ENCODE assay signal across 12 cellular contexts in the genomic region with DNA sequence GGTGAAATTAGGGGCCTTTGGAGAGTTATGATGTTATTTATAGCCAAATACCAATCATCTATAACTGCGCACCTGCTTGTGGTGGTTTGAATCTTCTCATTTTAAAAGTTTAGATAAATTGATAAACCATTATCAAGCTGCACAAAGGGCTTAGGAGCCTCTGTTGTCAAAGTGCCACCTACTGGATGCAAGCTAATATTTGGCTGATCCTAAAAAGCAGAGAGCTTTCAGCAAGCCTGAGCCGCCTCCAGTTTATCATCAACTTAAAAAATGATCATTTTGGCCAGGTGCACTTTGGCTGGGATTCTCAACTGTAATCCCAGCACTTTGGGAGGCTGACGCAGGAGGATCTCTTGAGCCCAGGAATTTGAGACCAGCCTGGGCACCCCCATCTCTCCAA. TPM values are rescaled to one million over a fixed set of nuclear protein-coding genes. Genes with fewer than 3 reads are reported as not detected.
A peak's percentile ranks its signal among the peaks of the same experiment; 100 is the strongest.
DNase-seq lines count a peak whose midpoint lies in the region; ATAC-seq, FAIRE-seq and TF ChIP-seq lines count a peak whose summit lies in the region.
"Had no signal": no experiment of that assay in that cellular context is flagged by ENCODE, and none has a peak within 500 bp of the region (broad histone marks: within the 10 kb centered on the region; RNA-seq: fewer than 3 reads in every experiment).

No MANE protein-coding gene starts in this region.

- in situ Hi-C loops in GM12878 (cut with MboI): no loop called here

- H3K4me1 ChIP-seq in GM12878 (ENCODE audit: control insufficient read depth, insufficient read depth, low read length): no peaks in the 10 kb centered on the region
- H3K4me1 ChIP-seq: Peyer's patch had no signal

- peak; percentile 10 to 19 (median 13); a peak in 1 of 6 replicates for TF ChIP-seq CTCF in GM12878 (IDR thresholded peaks at IDR 0.05 in 2 of 3, conservative IDR thresholded peaks at IDR 0.05 in 1 of 3; ENCODE audit: control insufficient read depth in 2 of 3, extremely low read depth in 1 of 3, insufficient read depth in 1 of 3, low read depth in 3 of 3, low read length in 3 of 3)

- CTCF ChIA-PET in GM12878 (lab: Yijun Ruan, JAX): interaction anchor here (0.8 to 1.7 kb wide), 7 partner anchors 10 to 507 kb away, joined by 3 to 5 read pairs (median 3); no protein-coding TSS in a partner anchor

- no peak for FAIRE-seq in GM12878 (lab: Jason Lieb, UNC)

- H3K4me1 Mint-ChIP-seq in stimulated activated naive CD8-positive, alpha-beta T cell treated with anti-CD3 and anti-CD28 coated beads, Interleukin-15, amount 100 ng/mL, for 72 hours: peaks cover 4% of the 10 kb centered on the region
- H3K4me1 Mint-ChIP-seq: activated naive CD8-positive, alpha-beta T cell treated with anti-CD3 and anti-CD28 coated beads, Interleukin-2, amount 10 ng/mL, durations not matched to agents 7 days and 5 days had no signal

- H3K9me3 ChIP-seq in GM12878 (replicated peaks; ENCODE audit: control insufficient read depth, insufficient read depth, low read length): no peaks in the 10 kb centered on the region
- H3K9me3 ChIP-seq: Peyer's patch had no signal

- no peak overlapping the region for H3K27ac ChIP-seq in GM12878 (ENCODE audit: control insufficient read depth, insufficient read depth)
- H3K27ac ChIP-seq: Peyer's patch had no signal

- no peak for TF ChIP-seq RAD21 in GM12878 (IDR thresholded peaks at IDR 0.05; ENCODE audit: insufficient read depth, low read depth, low read length)

- H3K4me3 Mint-ChIP-seq in stimulated activated naive CD8-positive, alpha-beta T cell treated with anti-CD3 and anti-CD28 coated beads, Interleukin-15, amount 100 ng/mL, for 72 hours: no peak overlapping the region
- H3K4me3 Mint-ChIP-seq: activated naive CD8-positive, alpha-beta T cell treated with anti-CD3 and anti-CD28 coated beads, Interleukin-2, amount 10 ng/mL, durations not matched to agents 7 days and 5 days had no signal

- H3K27ac Mint-ChIP-seq in stimulated activated naive CD8-positive, alpha-beta T cell treated with anti-CD3 and anti-CD28 coated beads, Interleukin-15, amount 100 ng/mL, for 72 hours: no peak overlapping the region
- H3K27ac Mint-ChIP-seq: activated naive CD8-positive, alpha-beta T cell treated with anti-CD3 and anti-CD28 coated beads, Interleukin-2, amount 10 ng/mL, durations not matched to agents 7 days and 5 days had no signal

- H3K36me3 ChIP-seq in GM12878 (ENCODE audit: control insufficient read depth in 2 of 2, insufficient read depth in 2 of 2, low read length in 1 of 2): no peaks in the 10 kb centered on the region
- H3K36me3 ChIP-seq: Peyer's patch had no signal

- H3K9me3 Mint-ChIP-seq in stimulated activated naive CD8-positive, alpha-beta T cell treated with anti-CD3 and anti-CD28 coated beads, Interleukin-15, amount 100 ng/mL, for 72 hours: no peaks in the 10 kb centered on the region
- H3K9me3 Mint-ChIP-seq: activated naive CD8-positive, alpha-beta T cell treated with anti-CD3 and anti-CD28 coated beads, Interleukin-2, amount 10 ng/mL, durations not matched to agents 7 days and 5 days had no signal

- H2AFZ ChIP-seq in GM12878 (ENCODE audit: control insufficient read depth, low read depth, low read length): no peak overlapping the region

- 71% methylated on average over 3 of the region's 3 CpGs for WGBS in GM12878 (ENCODE audit: insufficient coverage, insufficient replicate concordance, low lambda C conversion rate, missing lambda C conversion rate)

- BruUV-seq in GM12878 (replicated peaks; lab: Mats Ljungman, UMichigan): no TSS peak

- H3K4me2 ChIP-seq in GM12878 (ENCODE audit: control insufficient read depth, insufficient read depth): no peak overlapping the region

- POLR2A ChIA-PET in GM12878 (lab: Charles Lee): no interaction called here

- SMC1A ChIA-PET in GM12878 (lab: Charles Lee; ENCODE audit: uncharacterized antibody, unreplicated experiment): interaction anchor here (1.0 to 1.1 kb wide), 3 partner anchors 13 to 56 kb away, joined by 3 to 6 read pairs (median 3); no protein-coding TSS in a partner anchor

- no peaks in the 10 kb centered on the region for H3K27me3 ChIP-seq in GM12878 (replicated peaks in 1 of 2; ENCODE audit: control insufficient read depth in 2 of 2, insufficient read depth in 2 of 2, low read length in 1 of 2)
- H3K27me3 ChIP-seq: Peyer's patch had no signal

- peak; percentile 42; the same call in 1 of the 3 replicates for ATAC-seq in GM12878
- ATAC-seq in HG03571 (IDR thresholded peaks at IDR 0.05; ENCODE audit: unreplicated experiment): no peak
- no peak for ATAC-seq in stimulated activated naive CD8-positive, alpha-beta T cell treated with anti-CD3 and anti-CD28 coated beads, Interleukin-15, amount 100 ng/mL, for 72 hours
- ATAC-seq in HG02798 (IDR thresholded peaks at IDR 0.05; ENCODE audit: poor library complexity, unreplicated experiment): no peak
- no peak for ATAC-seq in GM21723 (IDR thresholded peaks at IDR 0.05; ENCODE audit: unreplicated experiment)
- ATAC-seq: right cardiac atrium had no signal

- no peak for TF ChIP-seq EP300 in GM12878 (IDR thresholded peaks at IDR 0.05; ENCODE audit: borderline replicate concordance in 1 of 2, control insufficient read depth in 1 of 2, low read depth in 2 of 2, low read length in 2 of 2)

- intact Hi-C loops in GM12878 (cut with micrococcal nuclease; ENCODE audit: unreplicated experiment): no loop called here

- RAD21 ChIA-PET in GM12878 (lab: Charles Lee; ENCODE audit: unreplicated experiment): interaction anchor here (1.2 to 1.9 kb wide), 2 partner anchors 17 to 56 kb away, joined by 3 to 5 read pairs; no protein-coding TSS in a partner anchor

- peak; percentile 41 for DNase-seq in EH (ENCODE audit: low read depth)
- peak; percentile 9 to 12 for DNase-seq in Kasumi-1 (lab: John Stamatoyannopoulos, UW)
- DNase-seq in GM12878 (ENCODE audit: low read depth, low spot score): no peak
- DNase-seq in myocyte (ENCODE audit: low read depth): peak; percentile 29
- no peak for DNase-seq in stimulated activated naive CD8-positive, alpha-beta T cell treated with anti-CD3 and anti-CD28 coated beads, Interleukin-15, amount 100 ng/mL, for 72 hours
- DNase-seq: activated naive CD8-positive, alpha-beta T cell treated with anti-CD3 and anti-CD28 coated beads, Interleukin-2, amount 10 ng/mL, durations not matched to agents 7 days and 5 days; NCI-H1092; Peyer's patch; right cardiac atrium had no signal

- no peaks in the 10 kb centered on the region for H3K79me2 ChIP-seq in GM12878 (ENCODE audit: control insufficient read depth, insufficient read depth, low read length)

- H3K9ac ChIP-seq in GM12878 (ENCODE audit: control insufficient read depth, insufficient read depth, low read length): no peak overlapping the region

- H3K4me3 ChIP-seq in GM12878: no peak overlapping the region
- H3K4me3 ChIP-seq: Peyer's patch had no signal

- TF ChIP-seq POLR2A in GM12878 (IDR thresholded peaks at IDR 0.05; ENCODE audit: low read depth, low read length): no peak

- H4K20me1 ChIP-seq in GM12878 (ENCODE audit: control insufficient read depth, insufficient read depth): no peaks in the 10 kb centered on the region

- H3K27me3 Mint-ChIP-seq in stimulated activated naive CD8-positive, alpha-beta T cell treated with anti-CD3 and anti-CD28 coated beads, Interleukin-15, amount 100 ng/mL, for 72 hours: peaks cover 26% of the 10 kb centered on the region

TF ChIP-seq in GM12878, 131 proteins besides CTCF, POLR2A, EP300 and RAD21 (continues in another document):
- TF ChIP-seq MTA3 (IDR thresholded peaks at IDR 0.05; ENCODE audit: borderline replicate concordance, low read length) (no peak), SUZ12 (IDR thresholded peaks at IDR 0.05; ENCODE audit: unreplicated experiment) (no peak), PML (IDR thresholded peaks at IDR 0.05; ENCODE audit: low read length) (no peak), GABPA (IDR thresholded peaks at IDR 0.05; ENCODE audit: low read depth) (no peak), BHLHE40 (IDR thresholded peaks at IDR 0.05; ENCODE audit: borderline replicate concordance in 1 of 2, low read depth in 2 of 2, low read length in 1 of 2) (no peak), IRF4 (IDR thresholded peaks at IDR 0.05; ENCODE audit: low read depth, low read length) (no peak), BACH1 (IDR thresholded peaks at IDR 0.05; ENCODE audit: borderline replicate concordance) (no peak), ZNF207 (IDR thresholded peaks at IDR 0.05; ENCODE audit: borderline replicate concordance) (no peak), NR2C1 (IDR thresholded peaks at IDR 0.05) (no peak)
- TF ChIP-seq, protein P1, sequence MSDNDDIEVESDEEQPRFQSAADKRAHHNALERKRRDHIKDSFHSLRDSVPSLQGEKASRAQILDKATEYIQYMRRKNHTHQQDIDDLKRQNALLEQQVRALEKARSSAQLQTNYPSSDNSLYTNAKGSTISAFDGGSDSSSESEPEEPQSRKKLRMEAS (IDR thresholded peaks at IDR 0.05; ENCODE audit: low read depth, low read length): no peak
- TF ChIP-seq, protein P2, sequence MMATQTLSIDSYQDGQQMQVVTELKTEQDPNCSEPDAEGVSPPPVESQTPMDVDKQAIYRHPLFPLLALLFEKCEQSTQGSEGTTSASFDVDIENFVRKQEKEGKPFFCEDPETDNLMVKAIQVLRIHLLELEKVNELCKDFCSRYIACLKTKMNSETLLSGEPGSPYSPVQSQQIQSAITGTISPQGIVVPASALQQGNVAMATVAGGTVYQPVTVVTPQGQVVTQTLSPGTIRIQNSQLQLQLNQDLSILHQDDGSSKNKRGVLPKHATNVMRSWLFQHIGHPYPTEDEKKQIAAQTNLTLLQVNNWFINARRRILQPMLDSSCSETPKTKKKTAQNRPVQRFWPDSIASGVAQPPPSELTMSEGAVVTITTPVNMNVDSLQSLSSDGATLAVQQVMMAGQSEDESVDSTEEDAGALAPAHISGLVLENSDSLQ (IDR thresholded peaks at IDR 0.05): no peak

RNA-seq across cellular contexts. Expression of a gene that starts 58.5 kb away (rescaled TPM):
- 540 and 542 TPM in 2 replicates for total RNA-seq in GM12878 (2013; cell fraction: nucleolus; rRNA removed)
- 36.5 and 38.5 TPM in 2 replicates for total RNA-seq in GM12878 (2014; rRNA removed)
- total RNA-seq in GM12878 (2014; rRNA removed; fragmentation: Illumina TruSeq; extraction: Trizol): 22.8 and 23.3 TPM in 2 replicates
- 46.3 and 51.2 TPM in 2 replicates for total RNA-seq in GM12878 (2021)
- 16.7 TPM for polyA plus RNA-seq in GM12878 (2011; ENCODE audit: low read depth)
- polyA plus RNA-seq in GM12878 (2011; rRNA removed): 50.7 and 55.4 TPM in 2 replicates
- polyA plus RNA-seq in GM12878 (2011; cell fraction: cytosol; rRNA removed): 40.5 and 61.2 TPM in 2 replicates
- polyA plus RNA-seq in GM12878 (2011; cell fraction: nucleus; rRNA removed): 98.3 and 141 TPM in 2 replicates
- polyA plus RNA-seq in GM12878 (2012): 14.8 and 21.3 TPM in 2 replicates
- 15.6 and 20.6 TPM in 2 replicates for polyA plus RNA-seq in GM12878 (2014; fragmentation: Illumina TruSeq; extraction: Trizol)
- polyA plus RNA-seq in GM12878 (2014; fragmentation: Nextera tagmentation; extraction: Ambion mirVana): 10 to 100 TPM; 12.2 to 13.7 TPM
- 18.2 and 20.4 TPM in 2 replicates for polyA plus RNA-seq in GM12878 (2014; rRNA removed)
- 10 to 100 TPM; 17.9 to 23.7 TPM for polyA plus RNA-seq in GM12878 (2016; fragmentation: Nextera tagmentation; extraction: Ambion mirVana)
- polyA minus RNA-seq in GM12878 (2011; rRNA and poly(A)+ RNA removed): 125 and 130 TPM in 2 replicates
- polyA minus RNA-seq in GM12878 (2011; cell fraction: cytosol; rRNA and poly(A)+ RNA removed): 52.1 and 57.6 TPM in 2 replicates
- polyA minus RNA-seq in GM12878 (2011; cell fraction: nucleus; rRNA and poly(A)+ RNA removed): 137 and 248 TPM in 2 replicates
- 60.0 and 83.3 TPM in 2 replicates for total RNA-seq in myocyte
- polyA plus RNA-seq in myocyte (2012): 19.2 TPM

Comparison
In these comparisons a context has a peak if more than half of its experiments do, and no peak if none do; other contexts are left out.
1. DNase-seq: peak in EH (single experiment), Kasumi-1 (2 of 2) and myocyte (single experiment); none in GM12878 (single experiment) and stimulated activated naive CD8-positive, alpha-beta T cell treated with anti-CD3 and anti-CD28 coated beads, Interleukin-15, amount 100 ng/mL, for 72 hours (0 of 2).